9 cellular contexts compared by ENCODE assay signal in genomic region chr3:17023006-17023664, GRCh38.
DNase-seq lines count a peak whose midpoint lies in the region; ATAC-seq and TF ChIP-seq lines count a peak whose summit lies in the region.
"Had no signal": no experiment of that assay in that cellular context is flagged by ENCODE, and none has a peak within 500 bp of the region (broad histone marks: within the 10 kb centered on the region; RNA-seq: fewer than 3 reads in every experiment).

No MANE protein-coding gene starts in this region.

- H3K4ac ChIP-seq in mesendoderm (ENCODE audit: low read depth, low read length) = no peak overlapping the region

- H3K79me2 ChIP-seq in mesendoderm (ENCODE audit: control insufficient read depth, insufficient read depth, low read length) = no peaks in the 10 kb centered on the region

- H3K23ac ChIP-seq in mesendoderm (ENCODE audit: low read length) = no peak overlapping the region

- H3K9ac ChIP-seq in mesendoderm (ENCODE audit: low read length) = no peak overlapping the region

- H3K27ac Mint-ChIP-seq in CD14-positive monocyte = peak overlapping the region in 5 of 7 donors; percentile 58 to 87 (median 82)
- peak overlapping the region; percentile 74 for H3K27ac Mint-ChIP-seq in stimulated activated memory B cell treated with anti-CD40 and anti-IgM and Interleukin-4, amounts not matched to agents 10 μg/mL and 1 μg/mL and 100 μg/mL, for 72 hours

- peaks cover 42 to 50% of the 10 kb centered on the region in 2 donors for H3K36me3 Mint-ChIP-seq in CD14-positive monocyte
- peaks cover 41% of the 10 kb centered on the region for H3K36me3 Mint-ChIP-seq in stimulated activated memory B cell treated with anti-CD40 and anti-IgM and Interleukin-4, amounts not matched to agents 10 μg/mL and 1 μg/mL and 100 μg/mL, for 72 hours

- H2BK15ac ChIP-seq in mesendoderm (replicated peaks; ENCODE audit: low read depth) = no peak overlapping the region

- 0 out of 2 replicates have a peak overlapping the region, but pooled peaks have one; percentile 4 for H3K4me3 ChIP-seq in SJSA1
- no peak overlapping the region for H3K4me3 ChIP-seq in mesendoderm (ENCODE audit: low read length)

- no peak overlapping the region for H4K8ac ChIP-seq in mesendoderm (ENCODE audit: low read depth, low read length)

- H4K5ac ChIP-seq in mesendoderm (ENCODE audit: low read length) = no peak overlapping the region

- no peak overlapping the region for H3K4me2 ChIP-seq in mesendoderm (ENCODE audit: low read length)

- H3K27me3 Mint-ChIP-seq in CD14-positive monocyte (ENCODE audit: low read depth in 3 of 3) = no peaks in the 10 kb centered on the region
- H3K27me3 Mint-ChIP-seq in stimulated activated memory B cell treated with anti-CD40 and anti-IgM and Interleukin-4, amounts not matched to agents 10 μg/mL and 1 μg/mL and 100 μg/mL, for 72 hours = no peaks in the 10 kb centered on the region

- intact Hi-C loops in CD14-positive monocyte (cut with micrococcal nuclease) = no loop called here

- H3K56ac ChIP-seq in mesendoderm (ENCODE audit: low read length) = no peak overlapping the region

- H3K18ac ChIP-seq in mesendoderm (ENCODE audit: low read length) = no peak overlapping the region

- no peaks in the 10 kb centered on the region for H3K9me3 ChIP-seq in SJSA1 (replicated peaks)

- H3K27ac ChIP-seq in SJSA1 (peak overlapping the region; percentile 76), mesendoderm (ENCODE audit: low read depth, low read length) (no peak overlapping the region)

- no peak overlapping the region for H2AK5ac ChIP-seq in mesendoderm (ENCODE audit: low read length)

- no peak overlapping the region for H2BK5ac ChIP-seq in mesendoderm (ENCODE audit: low read length)

- H3K4me1 ChIP-seq in SJSA1 (replicated peaks) (peaks cover 32% of the 10 kb centered on the region), mesendoderm (ENCODE audit: control insufficient read depth, low read depth, low read length) (no peaks in the 10 kb centered on the region)

- H3K9me3 Mint-ChIP-seq in CD14-positive monocyte = no peaks in the 10 kb centered on the region
- H3K9me3 Mint-ChIP-seq in stimulated activated memory B cell treated with anti-CD40 and anti-IgM and Interleukin-4, amounts not matched to agents 10 μg/mL and 1 μg/mL and 100 μg/mL, for 72 hours = no peaks in the 10 kb centered on the region

- TF ChIP-seq CTCF in CD14-positive monocyte (IDR thresholded peaks at IDR 0.05) = no peak

- no peak for DNase-seq in CD14-positive monocyte (ENCODE audit: low spot score)
- DNase-seq in SJSA1 (ENCODE audit: low read depth in 1 of 2, low spot score in 2 of 2) = peak; percentile 75 to 83
- peak; percentile 38 for DNase-seq in central memory CD4-positive, alpha-beta T cell
- no peak for DNase-seq in mesendoderm
- DNase-seq in SHP77 (lab: John Stamatoyannopoulos, UW) = no peak
- no peak for DNase-seq in NCI-H2196 (lab: John Stamatoyannopoulos, UW; ENCODE audit: unreplicated experiment)
- DNase-seq: DND-41 had no signal

- no CpG with 5 or more reads among the region's 6 CpGs for WGBS in mesendoderm (ENCODE audit: extremely low coverage, insufficient coverage, low lambda C conversion rate)

- H2BK120ac ChIP-seq in mesendoderm (ENCODE audit: low read depth, low read length) = no peak overlapping the region

- no peaks in the 10 kb centered on the region for H3K27me3 ChIP-seq in SJSA1 (replicated peaks)
- H3K27me3 ChIP-seq in mesendoderm (ENCODE audit: insufficient read depth, low read length, poor library complexity) = no peaks in the 10 kb centered on the region

- H3K4me3 Mint-ChIP-seq in CD14-positive monocyte = no peak overlapping the region
- no peak overlapping the region for H3K4me3 Mint-ChIP-seq in stimulated activated memory B cell treated with anti-CD40 and anti-IgM and Interleukin-4, amounts not matched to agents 10 μg/mL and 1 μg/mL and 100 μg/mL, for 72 hours

- no peaks in the 10 kb centered on the region for H3K79me1 ChIP-seq in mesendoderm (ENCODE audit: low read length)

- H3K36me3 ChIP-seq in SJSA1 (no peaks in the 10 kb centered on the region), mesendoderm (ENCODE audit: control insufficient read depth, insufficient read depth, low read length) (no peaks in the 10 kb centered on the region)

- peak; percentile 94 for ATAC-seq in GM21447 (IDR thresholded peaks at IDR 0.05; ENCODE audit: unreplicated experiment)
- ATAC-seq in stimulated activated memory B cell treated with anti-CD40 and anti-IgM and Interleukin-4, amounts not matched to agents 10 μg/mL and 1 μg/mL and 100 μg/mL, for 72 hours = peak; percentile 93

- H3K4me1 Mint-ChIP-seq in CD14-positive monocyte = peaks cover 22% of the 10 kb centered on the region
- peaks cover 58% of the 10 kb centered on the region for H3K4me1 Mint-ChIP-seq in stimulated activated memory B cell treated with anti-CD40 and anti-IgM and Interleukin-4, amounts not matched to agents 10 μg/mL and 1 μg/mL and 100 μg/mL, for 72 hours

Comparison
In these comparisons a context has a peak if more than half of its experiments do, and no peak if none do; other contexts are left out.
1. DNase-seq: peak in SJSA1 (2 of 2) and central memory CD4-positive, alpha-beta T cell (single experiment); none in CD14-positive monocyte (single experiment), mesendoderm (single experiment), SHP77 (0 of 2) and NCI-H2196 (single experiment).